Comparison of ENCODE assay signal across 25 cellular contexts in genomic region chr5:103458497-103459040, GRCh38.
DNase-seq lines count a peak whose midpoint lies in the region; ATAC-seq and TF ChIP-seq lines count a peak whose summit lies in the region.
"Had no signal": no experiment of that assay in that cellular context is flagged by ENCODE, and none has a peak within 500 bp of the region (broad histone marks: within the 10 kb centered on the region; RNA-seq: fewer than 3 reads in every experiment).

No MANE protein-coding gene starts in this region.

- H3K4me3 ChIP-seq in osteoblast (ENCODE audit: insufficient read depth, low read length), result no peak overlapping the region
- H3K4me3 ChIP-seq: K562, SK-N-MC had no signal

- DNase-seq in EH (ENCODE audit: low read depth), result peak; percentile 42
- no peak for DNase-seq in osteoblast (ENCODE audit: insufficient read length, low spot score, missing footprints)
- DNase-seq in NCI-H446 (lab: John Stamatoyannopoulos, UW), result no peak
- DNase-seq: DMS53, EL, GF-D8, MM.1S, NCI-H1048, NCI-H1417 treated with DMSO at 0.1 percent for 48 hours, NCI-H187, NCI-H446 treated with DMSO at 0.1 percent for 48 hours, NCI-H526 treated with DMSO at 0.1 percent for 48 hours, RPMI8226, SHP77 treated with DMSO at 0.1 percent for 48 hours, SW 1271, T-helper 17 cell had no signal

- peak overlapping the region; percentile 24 for H3K27ac ChIP-seq in osteoblast (ENCODE audit: low read depth, low read length)
- H3K27ac ChIP-seq: C4-2B, HL-60, SK-N-MC had no signal

- H4K20me1 ChIP-seq in osteoblast (ENCODE audit: insufficient read depth, low read length), result no peaks in the 10 kb centered on the region

- no peaks in the 10 kb centered on the region for H3K27me3 ChIP-seq in osteoblast (ENCODE audit: insufficient read depth, low read length)

- peaks cover 28% of the 10 kb centered on the region for H3K4me1 ChIP-seq in osteoblast (ENCODE audit: insufficient read depth, low read length)

- H3K4me2 ChIP-seq in osteoblast (ENCODE audit: insufficient read depth, low read length), result no peak overlapping the region

- no peaks in the 10 kb centered on the region for H3K36me3 ChIP-seq in osteoblast (ENCODE audit: insufficient read depth, low read length)

- H3K79me2 ChIP-seq in osteoblast (ENCODE audit: insufficient read depth, low read length), result no peaks in the 10 kb centered on the region

- H2AFZ ChIP-seq in osteoblast (ENCODE audit: low read length), result no peak overlapping the region

- no peaks in the 10 kb centered on the region for H3K9me3 ChIP-seq in osteoblast (ENCODE audit: low read depth, low read length)

- no peak for TF ChIP-seq CTCF in osteoblast (IDR thresholded peaks at IDR 0.05; ENCODE audit: extremely low read depth, low read depth, low read length)

- ATAC-seq in GM18868 (IDR thresholded peaks at IDR 0.05; ENCODE audit: unreplicated experiment), result peak; percentile 78
- peak; percentile 51 for ATAC-seq in HG03565 (IDR thresholded peaks at IDR 0.05; ENCODE audit: unreplicated experiment)
- ATAC-seq in HG03095 (IDR thresholded peaks at IDR 0.05; ENCODE audit: unreplicated experiment), result no peak
- ATAC-seq in HG03025 (IDR thresholded peaks at IDR 0.05; ENCODE audit: low FRiP score, unreplicated experiment), result no peak
- ATAC-seq: HepG2, K562, T-helper 17 cell had no signal

Comparison
In these comparisons a context has a peak if more than half of its experiments do, and no peak if none do; other contexts are left out.
1. ATAC-seq: peak in GM18868 (single experiment) and HG03565 (single experiment); none in HG03095 (single experiment) and HG03025 (single experiment).